Comparison of ENCODE assay signal across 1 cellular context in the genomic region with DNA sequence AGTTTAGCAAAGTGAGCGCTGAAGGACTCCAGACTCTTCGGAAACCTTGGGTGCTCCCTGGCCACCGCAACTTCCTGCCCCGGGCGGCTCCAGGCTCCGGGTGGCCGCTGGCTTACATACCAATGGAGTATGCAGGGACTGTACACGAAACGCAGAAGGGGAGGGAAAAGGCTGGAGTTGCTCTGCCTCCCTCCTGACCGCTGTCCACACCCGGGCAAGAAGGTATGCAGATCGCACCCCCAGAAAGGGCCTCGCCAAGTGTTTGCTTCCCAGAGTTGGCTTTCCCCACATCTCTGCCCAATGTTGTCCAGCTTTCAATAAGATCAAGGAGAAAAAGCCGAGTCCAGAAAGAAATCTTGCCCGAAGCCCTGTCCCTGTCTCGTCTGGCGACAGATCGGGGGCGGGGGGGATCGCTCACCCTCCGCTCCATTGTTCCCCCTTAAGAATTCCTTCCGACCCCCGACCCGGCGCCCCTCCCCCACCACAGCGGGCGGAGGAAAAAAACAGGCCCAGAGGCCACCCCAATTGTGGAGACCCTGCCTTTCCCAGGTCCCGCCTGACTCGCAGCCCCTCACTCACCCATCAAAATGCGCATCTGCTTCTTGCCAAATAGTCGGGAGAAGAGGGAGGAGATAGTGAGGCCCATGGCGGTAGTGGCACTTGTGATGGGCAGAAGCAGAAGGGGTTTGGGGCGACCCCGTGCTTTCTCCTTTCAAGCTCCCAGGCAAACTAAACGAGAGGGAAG.
TF ChIP-seq lines count a peak whose summit lies in the region.

No MANE protein-coding gene starts in this region.

TF ChIP-seq in HEK293, 187 proteins besides CTCF, POLR2A, EP300 and RAD21 (continued from another document and continues in another):
- TF ChIP-seq, protein P1, sequence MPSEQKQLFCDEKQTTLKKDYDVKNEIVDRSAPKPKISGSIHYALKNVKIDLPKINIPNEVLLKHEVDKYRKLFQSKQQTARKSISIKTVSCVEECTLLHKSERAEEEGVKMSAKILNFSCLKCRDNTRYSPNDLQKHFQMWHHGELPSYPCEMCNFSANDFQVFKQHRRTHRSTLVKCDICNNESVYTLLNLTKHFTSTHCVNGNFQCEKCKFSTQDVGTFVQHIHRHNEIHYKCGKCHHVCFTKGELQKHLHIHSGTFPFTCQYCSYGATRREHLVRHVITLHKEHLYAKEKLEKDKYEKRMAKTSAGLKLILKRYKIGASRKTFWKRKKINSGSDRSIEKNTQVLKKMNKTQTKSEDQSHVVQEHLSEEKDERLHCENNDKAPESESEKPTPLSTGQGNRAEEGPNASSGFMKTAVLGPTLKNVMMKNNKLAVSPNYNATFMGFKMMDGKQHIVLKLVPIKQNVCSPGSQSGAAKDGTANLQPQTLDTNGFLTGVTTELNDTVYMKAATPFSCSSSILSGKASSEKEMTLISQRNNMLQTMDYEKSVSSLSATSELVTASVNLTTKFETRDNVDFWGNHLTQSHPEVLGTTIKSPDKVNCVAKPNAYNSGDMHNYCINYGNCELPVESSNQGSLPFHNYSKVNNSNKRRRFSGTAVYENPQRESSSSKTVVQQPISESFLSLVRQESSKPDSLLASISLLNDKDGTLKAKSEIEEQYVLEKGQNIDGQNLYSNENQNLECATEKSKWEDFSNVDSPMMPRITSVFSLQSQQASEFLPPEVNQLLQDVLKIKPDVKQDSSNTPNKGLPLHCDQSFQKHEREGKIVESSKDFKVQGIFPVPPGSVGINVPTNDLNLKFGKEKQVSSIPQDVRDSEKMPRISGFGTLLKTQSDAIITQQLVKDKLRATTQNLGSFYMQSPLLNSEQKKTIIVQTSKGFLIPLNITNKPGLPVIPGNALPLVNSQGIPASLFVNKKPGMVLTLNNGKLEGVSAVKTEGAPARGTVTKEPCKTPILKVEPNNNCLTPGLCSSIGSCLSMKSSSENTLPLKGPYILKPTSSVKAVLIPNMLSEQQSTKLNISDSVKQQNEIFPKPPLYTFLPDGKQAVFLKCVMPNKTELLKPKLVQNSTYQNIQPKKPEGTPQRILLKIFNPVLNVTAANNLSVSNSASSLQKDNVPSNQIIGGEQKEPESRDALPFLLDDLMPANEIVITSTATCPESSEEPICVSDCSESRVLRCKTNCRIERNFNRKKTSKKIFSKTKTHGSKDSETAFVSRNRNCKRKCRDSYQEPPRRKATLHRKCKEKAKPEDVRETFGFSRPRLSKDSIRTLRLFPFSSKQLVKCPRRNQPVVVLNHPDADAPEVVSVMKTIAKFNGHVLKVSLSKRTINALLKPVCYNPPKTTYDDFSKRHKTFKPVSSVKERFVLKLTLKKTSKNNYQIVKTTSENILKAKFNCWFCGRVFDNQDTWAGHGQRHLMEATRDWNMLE (tag by site-specific recombination; conservative IDR thresholded peaks at IDR 0.05; ENCODE audit: low read depth) = no peak
- no peak for TF ChIP-seq ZNF514 (tag by site-specific recombination; IDR thresholded peaks at IDR 0.05)
- no peak for TF ChIP-seq ZNF23 (tag by site-specific recombination; IDR thresholded peaks at IDR 0.05; ENCODE audit: borderline replicate concordance)
- TF ChIP-seq ZNF2 (tag by site-specific recombination; IDR thresholded peaks at IDR 0.05) = peak; percentile 42; the same call in 1 of the 2 replicates
- no peak for TF ChIP-seq SCRT2 (tag by site-specific recombination; IDR thresholded peaks at IDR 0.05)
- TF ChIP-seq YY1 (tag by site-specific recombination; IDR thresholded peaks at IDR 0.05) = no peak
- TF ChIP-seq, protein P2, sequence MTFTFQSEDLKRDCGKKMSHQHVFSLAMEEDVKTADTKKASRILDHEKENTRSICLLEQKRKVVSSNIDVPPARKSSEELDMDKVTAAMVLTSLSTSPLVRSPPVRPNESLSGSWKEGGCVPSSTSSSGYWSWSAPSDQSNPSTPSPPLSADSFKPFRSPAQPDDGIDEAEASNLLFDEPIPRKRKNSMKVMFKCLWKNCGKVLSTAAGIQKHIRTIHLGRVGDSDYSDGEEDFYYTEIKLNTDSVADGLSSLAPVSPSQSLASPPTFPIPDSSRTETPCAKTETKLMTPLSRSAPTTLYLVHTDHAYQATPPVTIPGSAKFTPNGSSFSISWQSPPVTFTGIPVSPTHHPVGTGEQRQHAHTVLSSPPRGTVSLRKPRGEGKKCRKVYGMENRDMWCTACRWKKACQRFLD (tag by site-specific recombination; IDR thresholded peaks at IDR 0.05) = no peak
- no peak for TF ChIP-seq GLI2 (tag by site-specific recombination; IDR thresholded peaks at IDR 0.05; ENCODE audit: borderline replicate concordance, low read depth)
- TF ChIP-seq, protein P3, sequence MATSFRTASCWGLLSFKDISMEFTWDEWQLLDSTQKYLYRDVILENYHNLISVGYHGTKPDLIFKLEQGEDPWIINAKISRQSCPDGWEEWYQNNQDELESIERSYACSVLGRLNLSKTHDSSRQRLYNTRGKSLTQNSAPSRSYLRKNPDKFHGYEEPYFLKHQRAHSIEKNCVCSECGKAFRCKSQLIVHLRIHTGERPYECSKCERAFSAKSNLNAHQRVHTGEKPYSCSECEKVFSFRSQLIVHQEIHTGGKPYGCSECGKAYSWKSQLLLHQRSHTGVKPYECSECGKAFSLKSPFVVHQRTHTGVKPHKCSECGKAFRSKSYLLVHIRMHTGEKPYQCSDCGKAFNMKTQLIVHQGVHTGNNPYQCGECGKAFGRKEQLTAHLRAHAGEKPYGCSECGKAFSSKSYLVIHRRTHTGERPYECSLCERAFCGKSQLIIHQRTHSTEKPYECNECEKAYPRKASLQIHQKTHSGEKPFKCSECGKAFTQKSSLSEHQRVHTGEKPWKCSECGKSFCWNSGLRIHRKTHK (tag by site-specific recombination; IDR thresholded peaks at IDR 0.05) = no peak
- TF ChIP-seq ZNF211 (tag by site-specific recombination; IDR thresholded peaks at IDR 0.05; ENCODE audit: low read depth) = no peak
- TF ChIP-seq, protein P4, sequence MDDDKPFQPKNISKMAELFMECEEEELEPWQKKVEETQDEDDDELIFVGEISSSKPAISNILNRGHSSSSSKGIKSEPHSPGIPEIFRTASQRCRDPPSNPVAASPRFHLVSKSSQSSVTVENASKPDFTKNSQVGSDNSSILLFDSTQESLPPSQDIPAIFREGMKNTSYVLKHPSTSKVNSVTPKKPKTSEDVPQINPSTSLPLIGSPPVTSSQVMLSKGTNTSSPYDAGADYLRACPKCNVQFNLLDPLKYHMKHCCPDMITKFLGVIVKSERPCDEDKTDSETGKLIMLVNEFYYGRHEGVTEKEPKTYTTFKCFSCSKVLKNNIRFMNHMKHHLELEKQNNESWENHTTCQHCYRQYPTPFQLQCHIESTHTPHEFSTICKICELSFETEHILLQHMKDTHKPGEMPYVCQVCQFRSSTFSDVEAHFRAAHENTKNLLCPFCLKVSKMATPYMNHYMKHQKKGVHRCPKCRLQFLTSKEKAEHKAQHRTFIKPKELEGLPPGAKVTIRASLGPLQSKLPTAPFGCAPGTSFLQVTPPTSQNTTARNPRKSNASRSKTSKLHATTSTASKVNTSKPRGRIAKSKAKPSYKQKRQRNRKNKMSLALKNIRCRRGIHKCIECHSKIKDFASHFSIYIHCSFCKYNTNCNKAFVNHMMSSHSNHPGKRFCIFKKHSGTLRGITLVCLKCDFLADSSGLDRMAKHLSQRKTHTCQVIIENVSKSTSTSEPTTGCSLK (tag by site-specific recombination; IDR thresholded peaks at IDR 0.05) = no peak
- TF ChIP-seq ZNF426 (tag by site-specific recombination; IDR thresholded peaks at IDR 0.05) = no peak
- TF ChIP-seq, protein P5, sequence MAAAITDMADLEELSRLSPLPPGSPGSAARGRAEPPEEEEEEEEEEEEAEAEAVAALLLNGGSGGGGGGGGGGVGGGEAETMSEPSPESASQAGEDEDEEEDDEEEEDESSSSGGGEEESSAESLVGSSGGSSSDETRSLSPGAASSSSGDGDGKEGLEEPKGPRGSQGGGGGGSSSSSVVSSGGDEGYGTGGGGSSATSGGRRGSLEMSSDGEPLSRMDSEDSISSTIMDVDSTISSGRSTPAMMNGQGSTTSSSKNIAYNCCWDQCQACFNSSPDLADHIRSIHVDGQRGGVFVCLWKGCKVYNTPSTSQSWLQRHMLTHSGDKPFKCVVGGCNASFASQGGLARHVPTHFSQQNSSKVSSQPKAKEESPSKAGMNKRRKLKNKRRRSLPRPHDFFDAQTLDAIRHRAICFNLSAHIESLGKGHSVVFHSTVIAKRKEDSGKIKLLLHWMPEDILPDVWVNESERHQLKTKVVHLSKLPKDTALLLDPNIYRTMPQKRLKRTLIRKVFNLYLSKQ (tag by site-specific recombination; IDR thresholded peaks at IDR 0.05; ENCODE audit: borderline replicate concordance) = no peak
- no peak for TF ChIP-seq ZFP41 (tag by site-specific recombination; IDR thresholded peaks at IDR 0.05; ENCODE audit: borderline replicate concordance)
- TF ChIP-seq ZNF660 (tag by site-specific recombination; IDR thresholded peaks at IDR 0.05) = no peak
- TF ChIP-seq, protein P6, sequence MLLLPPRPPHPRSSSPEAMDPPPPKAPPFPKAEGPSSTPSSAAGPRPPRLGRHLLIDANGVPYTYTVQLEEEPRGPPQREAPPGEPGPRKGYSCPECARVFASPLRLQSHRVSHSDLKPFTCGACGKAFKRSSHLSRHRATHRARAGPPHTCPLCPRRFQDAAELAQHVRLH (tag by site-specific recombination; IDR thresholded peaks at IDR 0.05) = no peak
- no peak for TF ChIP-seq ZNF621 (tag by site-specific recombination; IDR thresholded peaks at IDR 0.05)
- TF ChIP-seq ZNF707 (tag by site-specific recombination; IDR thresholded peaks at IDR 0.05) = no peak
- TF ChIP-seq ZNF416 (tag by site-specific recombination; IDR thresholded peaks at IDR 0.05) = no peak
- TF ChIP-seq ZBTB17 (tag by site-specific recombination; IDR thresholded peaks at IDR 0.05) = peak; percentile 79
- no peak for TF ChIP-seq ZNF529 (tag by site-specific recombination; IDR thresholded peaks at IDR 0.05; ENCODE audit: insufficient replicate concordance)
- no peak for TF ChIP-seq KLF8 (tag by site-specific recombination; IDR thresholded peaks at IDR 0.05)
- TF ChIP-seq, protein P7, sequence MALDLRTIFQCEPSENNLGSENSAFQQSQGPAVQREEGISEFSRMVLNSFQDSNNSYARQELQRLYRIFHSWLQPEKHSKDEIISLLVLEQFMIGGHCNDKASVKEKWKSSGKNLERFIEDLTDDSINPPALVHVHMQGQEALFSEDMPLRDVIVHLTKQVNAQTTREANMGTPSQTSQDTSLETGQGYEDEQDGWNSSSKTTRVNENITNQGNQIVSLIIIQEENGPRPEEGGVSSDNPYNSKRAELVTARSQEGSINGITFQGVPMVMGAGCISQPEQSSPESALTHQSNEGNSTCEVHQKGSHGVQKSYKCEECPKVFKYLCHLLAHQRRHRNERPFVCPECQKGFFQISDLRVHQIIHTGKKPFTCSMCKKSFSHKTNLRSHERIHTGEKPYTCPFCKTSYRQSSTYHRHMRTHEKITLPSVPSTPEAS (tag by site-specific recombination; IDR thresholded peaks at IDR 0.05) = 0 out of 2 replicates have a peak, but pooled peaks have one; percentile 16
- TF ChIP-seq, protein P8, sequence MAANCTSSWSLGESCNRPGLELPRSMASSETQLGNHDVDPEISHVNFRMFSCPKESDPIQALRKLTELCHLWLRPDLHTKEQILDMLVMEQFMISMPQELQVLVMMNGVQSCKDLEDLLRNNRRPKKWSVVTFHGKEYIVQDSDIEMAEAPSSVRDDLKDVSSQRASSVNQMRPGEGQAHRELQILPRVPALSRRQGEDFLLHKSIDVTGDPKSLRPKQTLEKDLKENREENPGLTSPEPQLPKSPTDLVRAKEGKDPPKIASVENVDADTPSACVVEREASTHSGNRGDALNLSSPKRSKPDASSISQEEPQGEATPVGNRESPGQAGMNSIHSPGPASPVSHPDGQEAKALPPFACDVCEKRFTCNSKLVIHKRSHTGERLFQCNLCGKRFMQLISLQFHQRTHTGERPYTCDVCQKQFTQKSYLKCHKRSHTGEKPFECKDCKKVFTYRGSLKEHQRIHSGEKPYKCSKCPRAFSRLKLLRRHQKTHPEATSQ (tag by site-specific recombination; IDR thresholded peaks at IDR 0.05) = no peak
- TF ChIP-seq ZIC2 (tag by site-specific recombination; IDR thresholded peaks at IDR 0.05) = no peak
- TF ChIP-seq ZNF792 (tag by site-specific recombination; IDR thresholded peaks at IDR 0.05) = no peak
- TF ChIP-seq ZNF585B (tag by site-specific recombination; IDR thresholded peaks at IDR 0.05) = no peak
- TF ChIP-seq, protein P9, sequence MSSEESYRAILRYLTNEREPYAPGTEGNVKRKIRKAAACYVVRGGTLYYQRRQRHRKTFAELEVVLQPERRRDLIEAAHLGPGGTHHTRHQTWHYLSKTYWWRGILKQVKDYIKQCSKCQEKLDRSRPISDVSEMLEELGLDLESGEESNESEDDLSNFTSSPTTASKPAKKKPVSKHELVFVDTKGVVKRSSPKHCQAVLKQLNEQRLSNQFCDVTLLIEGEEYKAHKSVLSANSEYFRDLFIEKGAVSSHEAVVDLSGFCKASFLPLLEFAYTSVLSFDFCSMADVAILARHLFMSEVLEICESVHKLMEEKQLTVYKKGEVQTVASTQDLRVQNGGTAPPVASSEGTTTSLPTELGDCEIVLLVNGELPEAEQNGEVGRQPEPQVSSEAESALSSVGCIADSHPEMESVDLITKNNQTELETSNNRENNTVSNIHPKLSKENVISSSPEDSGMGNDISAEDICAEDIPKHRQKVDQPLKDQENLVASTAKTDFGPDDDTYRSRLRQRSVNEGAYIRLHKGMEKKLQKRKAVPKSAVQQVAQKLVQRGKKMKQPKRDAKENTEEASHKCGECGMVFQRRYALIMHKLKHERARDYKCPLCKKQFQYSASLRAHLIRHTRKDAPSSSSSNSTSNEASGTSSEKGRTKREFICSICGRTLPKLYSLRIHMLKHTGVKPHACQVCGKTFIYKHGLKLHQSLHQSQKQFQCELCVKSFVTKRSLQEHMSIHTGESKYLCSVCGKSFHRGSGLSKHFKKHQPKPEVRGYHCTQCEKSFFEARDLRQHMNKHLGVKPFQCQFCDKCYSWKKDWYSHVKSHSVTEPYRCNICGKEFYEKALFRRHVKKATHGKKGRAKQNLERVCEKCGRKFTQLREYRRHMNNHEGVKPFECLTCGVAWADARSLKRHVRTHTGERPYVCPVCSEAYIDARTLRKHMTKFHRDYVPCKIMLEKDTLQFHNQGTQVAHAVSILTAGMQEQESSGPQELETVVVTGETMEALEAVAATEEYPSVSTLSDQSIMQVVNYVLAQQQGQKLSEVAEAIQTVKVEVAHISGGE (tag by site-specific recombination; conservative IDR thresholded peaks at IDR 0.05; ENCODE audit: low read depth) = no peak
- no peak for TF ChIP-seq ZFP3 (tag by site-specific recombination; IDR thresholded peaks at IDR 0.05; ENCODE audit: low read depth)
- no peak for TF ChIP-seq ZNF155 (tag by site-specific recombination; IDR thresholded peaks at IDR 0.05)
- TF ChIP-seq ZSCAN16 (tag by site-specific recombination; IDR thresholded peaks at IDR 0.05) = peak; percentile 61; the same call in 1 of the 2 replicates
- TF ChIP-seq ZNF544 (tag by site-specific recombination; IDR thresholded peaks at IDR 0.05) = no peak
- TF ChIP-seq ZNF629 (tag by site-specific recombination; IDR thresholded peaks at IDR 0.05) = no peak
- no peak for TF ChIP-seq ZBTB20 (tag by site-specific recombination; IDR thresholded peaks at IDR 0.05)
- TF ChIP-seq ZNF501 (tag by site-specific recombination; IDR thresholded peaks at IDR 0.05) = peak; percentile 54; the same call in 1 of the 2 replicates
- TF ChIP-seq IKZF3 (tag by site-specific recombination; IDR thresholded peaks at IDR 0.05) = peak; percentile 66
- peak; percentile 47; the same call in 1 of the 2 replicates for TF ChIP-seq ZNF366 (tag by site-specific recombination; conservative IDR thresholded peaks at IDR 0.05)
- TF ChIP-seq, protein P10, sequence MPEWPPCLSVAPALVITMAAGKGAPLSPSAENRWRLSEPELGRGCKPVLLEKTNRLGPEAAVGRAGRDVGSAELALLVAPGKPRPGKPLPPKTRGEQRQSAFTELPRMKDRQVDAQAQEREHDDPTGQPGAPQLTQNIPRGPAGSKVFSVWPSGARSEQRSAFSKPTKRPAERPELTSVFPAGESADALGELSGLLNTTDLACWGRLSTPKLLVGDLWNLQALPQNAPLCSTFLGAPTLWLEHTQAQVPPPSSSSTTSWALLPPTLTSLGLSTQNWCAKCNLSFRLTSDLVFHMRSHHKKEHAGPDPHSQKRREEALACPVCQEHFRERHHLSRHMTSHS (tag by site-specific recombination; IDR thresholded peaks at IDR 0.05) = no peak
- no peak for TF ChIP-seq SP7 (tag by site-specific recombination; IDR thresholded peaks at IDR 0.05)
